In the genomic region with DNA sequence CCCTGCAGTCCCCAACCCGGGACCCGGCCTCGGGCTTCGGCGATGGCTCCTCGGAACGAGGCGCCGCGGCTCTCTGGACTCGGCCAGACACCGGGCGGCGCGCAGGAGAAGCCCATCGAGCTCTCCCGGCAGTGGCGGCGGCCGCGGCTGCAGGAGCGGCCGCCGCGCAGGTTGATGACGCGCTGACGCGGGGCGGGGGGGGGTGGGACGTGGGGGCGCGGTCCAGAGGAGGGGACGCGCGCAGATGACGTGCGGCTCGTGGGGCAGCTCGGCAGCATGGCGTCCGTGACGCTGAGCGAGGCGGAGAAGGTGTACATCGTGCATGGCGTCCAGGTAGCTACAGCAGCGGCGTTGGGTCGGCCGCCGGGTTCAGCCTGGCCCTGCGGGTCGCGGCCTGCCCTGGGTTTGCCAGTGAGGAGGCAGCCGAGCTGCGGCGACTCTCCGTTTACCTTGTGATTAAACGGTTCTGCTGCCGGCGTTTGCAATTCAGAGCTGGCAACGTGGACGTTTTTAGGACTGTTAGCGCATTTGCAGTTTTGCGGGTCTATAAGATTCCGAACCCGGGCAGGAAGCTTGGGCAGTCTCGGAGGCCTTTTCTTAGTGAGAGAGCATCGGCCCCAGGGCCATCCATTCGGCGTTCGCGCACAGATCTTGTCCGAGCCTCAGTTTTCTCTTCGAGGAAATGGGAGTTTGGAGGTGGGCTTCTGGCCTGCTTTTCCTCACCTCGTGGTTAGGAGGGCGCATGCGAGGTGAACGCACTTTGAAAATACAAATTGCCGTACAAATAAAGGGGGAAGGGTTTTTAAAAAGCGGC, we compare ENCODE assay signal across 1 cellular context.
TF ChIP-seq lines count a peak whose summit lies in the region.

EXOSC7 (plus strand) TSS at position 243 of the 814 bp plus-strand sequence; CDS start at position 277, 34 bp downstream.
ZDHHC3 (minus strand) TSS at position 173 of the 814 bp plus-strand sequence. CDS start 16,738 bp downstream, outside the sequence.

TF ChIP-seq in GM12878, 131 proteins besides CTCF, POLR2A, EP300 and RAD21 (continued from another document and continues in another):
- TF ChIP-seq PRDM15 (CRISPR knock-in tag; IDR thresholded peaks at IDR 0.05) (no peak), ZNF384 (IDR thresholded peaks at IDR 0.05; ENCODE audit: borderline replicate concordance, low read depth, low read length) (no peak), ZNF622 (IDR thresholded peaks at IDR 0.05) (no peak), STAT1 (conservative IDR thresholded peaks at IDR 0.05) (no peak), POU2F2 (IDR thresholded peaks at IDR 0.05; ENCODE audit: borderline replicate concordance, low read depth, low read length) (peak; percentile 80; the same call in 1 of the 3 replicates), MTA2 (IDR thresholded peaks at IDR 0.05; ENCODE audit: low read depth) (no peak), SMARCA5 (IDR thresholded peaks at IDR 0.05) (no peak; the same call in 1 of the 2 replicates), RELB (IDR thresholded peaks at IDR 0.05; ENCODE audit: low read depth) (peak; percentile 49; the same call in 1 of the 2 replicates), CREB1 (IDR thresholded peaks at IDR 0.05; ENCODE audit: low read depth) (peak; percentile 98), SP1 (IDR thresholded peaks at IDR 0.05; ENCODE audit: low read depth, low read length) (peak; percentile 39), KDM1A (IDR thresholded peaks at IDR 0.05; ENCODE audit: borderline replicate concordance) (no peak), BCL11A (IDR thresholded peaks at IDR 0.05; ENCODE audit: low read depth, low read length) (no peak), CBX5 (IDR thresholded peaks at IDR 0.05; ENCODE audit: low read depth) (no peak), CEBPB (IDR thresholded peaks at IDR 0.05; ENCODE audit: borderline replicate concordance in 1 of 2, low read depth in 2 of 2, low read length in 2 of 2) (no peak), SMC3 (IDR thresholded peaks at IDR 0.05; ENCODE audit: borderline replicate concordance, low read length) (no peak), ZNF274 (IDR thresholded peaks at IDR 0.05; ENCODE audit: insufficient read depth, insufficient read length) (no peak), JUNB (IDR thresholded peaks at IDR 0.05) (no peak), GABPA (IDR thresholded peaks at IDR 0.05; ENCODE audit: low read depth) (no peak), POLR2AphosphoS2 (IDR thresholded peaks at IDR 0.05; ENCODE audit: low read depth, low read length) (peak; percentile 53; the same call in 1 of the 2 replicates), TAF1 (IDR thresholded peaks at IDR 0.05; ENCODE audit: borderline replicate concordance, low read depth, low read length) (peak; percentile 76), TCF12 (IDR thresholded peaks at IDR 0.05; ENCODE audit: low read depth, low read length) (no peak), MXI1 (IDR thresholded peaks at IDR 0.05; ENCODE audit: low read depth, low read length) (peak; percentile 83), MYC (IDR thresholded peaks at IDR 0.05; ENCODE audit: insufficient read depth, insufficient read length, insufficient replicate concordance, low read length, severe bottlenecking) (peak; percentile 70), HDAC6 (IDR thresholded peaks at IDR 0.05; ENCODE audit: unreplicated experiment) (no peak), TCF7 (IDR thresholded peaks at IDR 0.05; ENCODE audit: borderline replicate concordance) (no peak), ETV6 (conservative IDR thresholded peaks at IDR 0.05 in 1 of 2, IDR thresholded peaks at IDR 0.05 in 1 of 2; ENCODE audit: borderline replicate concordance in 1 of 2, low read depth in 1 of 2) (no peak), IRF3 (IDR thresholded peaks at IDR 0.05) (no peak), RB1 (IDR thresholded peaks at IDR 0.05; ENCODE audit: borderline replicate concordance) (peak; percentile 55; the same call in 1 of the 2 replicates), NFXL1 (IDR thresholded peaks at IDR 0.05; ENCODE audit: borderline replicate concordance) (no peak), ZNF217 (IDR thresholded peaks at IDR 0.05) (no peak; the same call in 1 of the 2 replicates), RAD51 (IDR thresholded peaks at IDR 0.05) (no peak), RBBP5 (conservative IDR thresholded peaks at IDR 0.05) (0 out of 2 replicates have a peak, but pooled peaks have one; percentile 33), MYB (IDR thresholded peaks at IDR 0.05; ENCODE audit: borderline replicate concordance, low read depth, low read length) (no peak), TARDBP (IDR thresholded peaks at IDR 0.05; ENCODE audit: borderline replicate concordance) (no peak), CBFB (IDR thresholded peaks at IDR 0.05; ENCODE audit: low read depth) (no peak), E4F1 (IDR thresholded peaks at IDR 0.05; ENCODE audit: borderline replicate concordance, partially characterized antibody) (no peak), IKZF1 (conservative IDR thresholded peaks at IDR 0.05) (peak; percentile 19; the same call in 1 of the 2 replicates), ZNF24 (IDR thresholded peaks at IDR 0.05) (no peak), TBL1XR1 (IDR thresholded peaks at IDR 0.05; ENCODE audit: low read depth, low read length) (no peak), ELK1 (IDR thresholded peaks at IDR 0.05; ENCODE audit: low read depth, low read length) (no peak)
- TF ChIP-seq, protein P1, sequence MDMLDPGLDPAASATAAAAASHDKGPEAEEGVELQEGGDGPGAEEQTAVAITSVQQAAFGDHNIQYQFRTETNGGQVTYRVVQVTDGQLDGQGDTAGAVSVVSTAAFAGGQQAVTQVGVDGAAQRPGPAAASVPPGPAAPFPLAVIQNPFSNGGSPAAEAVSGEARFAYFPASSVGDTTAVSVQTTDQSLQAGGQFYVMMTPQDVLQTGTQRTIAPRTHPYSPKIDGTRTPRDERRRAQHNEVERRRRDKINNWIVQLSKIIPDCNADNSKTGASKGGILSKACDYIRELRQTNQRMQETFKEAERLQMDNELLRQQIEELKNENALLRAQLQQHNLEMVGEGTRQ (IDR thresholded peaks at IDR 0.05; ENCODE audit: borderline replicate concordance, low read depth, low read length): no peak
- TF ChIP-seq, protein P2, sequence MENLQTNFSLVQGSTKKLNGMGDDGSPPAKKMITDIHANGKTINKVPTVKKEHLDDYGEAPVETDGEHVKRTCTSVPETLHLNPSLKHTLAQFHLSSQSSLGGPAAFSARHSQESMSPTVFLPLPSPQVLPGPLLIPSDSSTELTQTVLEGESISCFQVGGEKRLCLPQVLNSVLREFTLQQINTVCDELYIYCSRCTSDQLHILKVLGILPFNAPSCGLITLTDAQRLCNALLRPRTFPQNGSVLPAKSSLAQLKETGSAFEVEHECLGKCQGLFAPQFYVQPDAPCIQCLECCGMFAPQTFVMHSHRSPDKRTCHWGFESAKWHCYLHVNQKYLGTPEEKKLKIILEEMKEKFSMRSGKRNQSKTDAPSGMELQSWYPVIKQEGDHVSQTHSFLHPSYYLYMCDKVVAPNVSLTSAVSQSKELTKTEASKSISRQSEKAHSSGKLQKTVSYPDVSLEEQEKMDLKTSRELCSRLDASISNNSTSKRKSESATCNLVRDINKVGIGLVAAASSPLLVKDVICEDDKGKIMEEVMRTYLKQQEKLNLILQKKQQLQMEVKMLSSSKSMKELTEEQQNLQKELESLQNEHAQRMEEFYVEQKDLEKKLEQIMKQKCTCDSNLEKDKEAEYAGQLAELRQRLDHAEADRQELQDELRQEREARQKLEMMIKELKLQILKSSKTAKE (IDR thresholded peaks at IDR 0.05; ENCODE audit: low read depth, poor library complexity, severe bottlenecking): no peak
- TF ChIP-seq, protein P3, sequence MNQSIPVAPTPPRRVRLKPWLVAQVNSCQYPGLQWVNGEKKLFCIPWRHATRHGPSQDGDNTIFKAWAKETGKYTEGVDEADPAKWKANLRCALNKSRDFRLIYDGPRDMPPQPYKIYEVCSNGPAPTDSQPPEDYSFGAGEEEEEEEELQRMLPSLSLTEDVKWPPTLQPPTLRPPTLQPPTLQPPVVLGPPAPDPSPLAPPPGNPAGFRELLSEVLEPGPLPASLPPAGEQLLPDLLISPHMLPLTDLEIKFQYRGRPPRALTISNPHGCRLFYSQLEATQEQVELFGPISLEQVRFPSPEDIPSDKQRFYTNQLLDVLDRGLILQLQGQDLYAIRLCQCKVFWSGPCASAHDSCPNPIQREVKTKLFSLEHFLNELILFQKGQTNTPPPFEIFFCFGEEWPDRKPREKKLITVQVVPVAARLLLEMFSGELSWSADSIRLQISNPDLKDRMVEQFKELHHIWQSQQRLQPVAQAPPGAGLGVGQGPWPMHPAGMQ (IDR thresholded peaks at IDR 0.05; ENCODE audit: borderline replicate concordance): no peak
